In genomic region chr5:167653645-167654106, GRCh38 we compare ENCODE assay signal across 17 cellular contexts.
A peak's percentile ranks its signal among the peaks of the same experiment; 100 is the strongest.
DNase-seq lines count a peak whose midpoint lies in the region; ATAC-seq and TF ChIP-seq lines count a peak whose summit lies in the region.
"Had no signal": no experiment of that assay in that cellular context is flagged by ENCODE, and none has a peak within 500 bp of the region (broad histone marks: within the 10 kb centered on the region; RNA-seq: fewer than 3 reads in every experiment).

No MANE protein-coding gene starts in this region.

- no peak overlapping the region for H3K4me3 Mint-ChIP-seq in Calu3 (ENCODE audit: low read depth, unreplicated experiment)
- H3K4me3 Mint-ChIP-seq: GM23338 had no signal

- no peak for TF ChIP-seq CTCF in Calu3 (IDR thresholded peaks at IDR 0.05; ENCODE audit: unreplicated experiment)
- TF ChIP-seq CTCF in PC-3 (conservative IDR thresholded peaks at IDR 0.05; ENCODE audit: low read depth, low read length) = no peak
- no peak for TF ChIP-seq CTCF in osteoblast (IDR thresholded peaks at IDR 0.05; ENCODE audit: extremely low read depth, low read depth, low read length)
- TF ChIP-seq CTCF in colonic mucosa (IDR thresholded peaks at IDR 0.05) = no peak

- H3K9ac ChIP-seq in PC-3 (ENCODE audit: low read length) (peak overlapping the region; percentile 31), colonic mucosa (ENCODE audit: low read depth in 2 of 2, low read length in 2 of 2) (no peak overlapping the region)

- peaks cover 42% of the 10 kb centered on the region for H3K4me1 Mint-ChIP-seq in Calu3 (ENCODE audit: low read depth, unreplicated experiment)

- POLR2A ChIA-PET in PC-3 (lab: Charles Lee; ENCODE audit: unreplicated experiment) = interaction anchor here (0.5 kb wide), 1 partner anchor 10 kb away, joined by 6 read pairs; no protein-coding TSS in a partner anchor

- BruUV-seq in Calu3 (replicated peaks; lab: Mats Ljungman, UMichigan) (no TSS peak), PC-3 (replicated peaks; lab: Mats Ljungman, UMichigan) (no TSS peak)

- H3K36me3 ChIP-seq in PC-3 (ENCODE audit: low read depth, low read length) = no peaks in the 10 kb centered on the region
- H3K36me3 ChIP-seq in osteoblast (ENCODE audit: insufficient read depth, low read length) = no peaks in the 10 kb centered on the region
- no peaks in the 10 kb centered on the region for H3K36me3 ChIP-seq in colonic mucosa
- H3K36me3 ChIP-seq: esophagus squamous epithelium, uterus had no signal

- peaks cover 10% of the 10 kb centered on the region for H3F3A ChIP-seq in PC-3 (ENCODE audit: low read length, unreplicated experiment)

- DNase-seq in Calu3 = peak; percentile 39
- DNase-seq in PC-3 = peak; percentile 80
- DNase-seq in dedifferentiated amniotic fluid mesenchymal stem cell (ENCODE audit: extremely low spot score) = peak; percentile 59
- no peak for DNase-seq in osteoblast (ENCODE audit: insufficient read length, low spot score, missing footprints)
- DNase-seq in colonic mucosa = no peak
- no peak for DNase-seq in NCI-H1694 (lab: John Stamatoyannopoulos, UW)
- DNase-seq in GM19240 (ENCODE audit: insufficient read length, low spot score) = no peak
- DNase-seq in T-helper 2 cell = no peak
- DNase-seq: activated CD4-positive, alpha-beta T cell treated with anti-CD3 and anti-CD28 coated beads, Interleukin-2, amount 50 U/mL, for 1 hour; activated naive CD4-positive, alpha-beta T cell treated with anti-CD3 and anti-CD28 coated beads, Interleukin-2, amount 50 U/mL, for 16 hours; esophagus squamous epithelium; GF-D8; KBM-7; NCI-H1092; uterus had no signal

- H3K9me3 Mint-ChIP-seq in Calu3 (ENCODE audit: low read depth, unreplicated experiment) = no peaks in the 10 kb centered on the region
- H3K9me3 Mint-ChIP-seq: GM23338 had no signal

- intact Hi-C loops in Calu3 (cut with micrococcal nuclease; ENCODE audit: unreplicated experiment) (no loop called here), PC-3 (cut with micrococcal nuclease) (loop anchor here (1.0 to 5.0 kb wide), 3 partner anchors 10 to 66 kb away; no protein-coding TSS in a partner anchor), colonic mucosa (cut with DNase I) (no loop called here)

- H3K27me3 Mint-ChIP-seq in Calu3 (ENCODE audit: unreplicated experiment) = no peaks in the 10 kb centered on the region

- no peak overlapping the region; the same call in 1 of the 2 replicates for H2AFZ ChIP-seq in PC-3 (ENCODE audit: low read length)
- H2AFZ ChIP-seq in osteoblast (ENCODE audit: low read length) = no peak overlapping the region
- H2AFZ ChIP-seq: GM23338 had no signal

- H4K20me1 ChIP-seq in PC-3 (ENCODE audit: low read length) = no peaks in the 10 kb centered on the region
- no peaks in the 10 kb centered on the region for H4K20me1 ChIP-seq in osteoblast (ENCODE audit: insufficient read depth, low read length)

- H3K9me2 ChIP-seq in PC-3 (replicated peaks; ENCODE audit: low read length) = no peaks in the 10 kb centered on the region

- CTCF ChIA-PET in Calu3 (lab: Charles Lee) = interaction anchor here (0.6 to 2.0 kb wide), 3 partner anchors 11 to 73 kb away, joined by 3 to 5 read pairs (median 3); no protein-coding TSS in a partner anchor
- CTCF ChIA-PET in PC-3 (lab: Charles Lee) = interaction anchor here (0.6 kb wide), 1 partner anchor 1559 kb away, joined by 3 read pairs; no protein-coding TSS in a partner anchor

- H3K9me3 ChIP-seq in PC-3 (ENCODE audit: low read length) = no peaks in the 10 kb centered on the region
- no peaks in the 10 kb centered on the region for H3K9me3 ChIP-seq in osteoblast (ENCODE audit: low read depth, low read length)
- no peaks in the 10 kb centered on the region for H3K9me3 ChIP-seq in colonic mucosa
- H3K9me3 ChIP-seq: Caco-2, esophagus squamous epithelium, uterus had no signal

- H3K36me3 Mint-ChIP-seq in Calu3 (ENCODE audit: insufficient read depth, unreplicated experiment) = peaks cover 5% of the 10 kb centered on the region

- H3K27ac Mint-ChIP-seq in Calu3 (ENCODE audit: unreplicated experiment) = peak overlapping the region; percentile 61
- H3K27ac Mint-ChIP-seq: GM23338 had no signal

- ATAC-seq in PC-3 = peak; percentile 62
- ATAC-seq: GM23338 had no signal

- no peaks in the 10 kb centered on the region for H3K79me2 ChIP-seq in PC-3 (ENCODE audit: low read length)
- H3K79me2 ChIP-seq in osteoblast (ENCODE audit: insufficient read depth, low read length) = no peaks in the 10 kb centered on the region

- peak overlapping the region; percentile 79 for H3K4me2 ChIP-seq in PC-3 (ENCODE audit: low read length)
- H3K4me2 ChIP-seq in osteoblast (ENCODE audit: insufficient read depth, low read length) = peak overlapping the region; percentile 55
- H3K4me2 ChIP-seq: GM23338 had no signal

- peaks cover 37% of the 10 kb centered on the region for H3K4me1 ChIP-seq in PC-3 (ENCODE audit: insufficient read depth, low read length)
- H3K4me1 ChIP-seq in osteoblast (ENCODE audit: insufficient read depth, low read length) = peaks cover 26% of the 10 kb centered on the region
- H3K4me1 ChIP-seq in colonic mucosa = no peaks in the 10 kb centered on the region
- H3K4me1 ChIP-seq: esophagus squamous epithelium, uterus had no signal

- H3K4me3 ChIP-seq in PC-3 (ENCODE audit: low read length) = no peak overlapping the region
- H3K4me3 ChIP-seq in osteoblast (ENCODE audit: insufficient read depth, low read length) = no peak overlapping the region
- H3K4me3 ChIP-seq in colonic mucosa = no peak overlapping the region
- H3K4me3 ChIP-seq: esophagus squamous epithelium, GM23338, uterus had no signal

- no peaks in the 10 kb centered on the region for H3K27me3 ChIP-seq in PC-3 (ENCODE audit: low read length)
- no peaks in the 10 kb centered on the region for H3K27me3 ChIP-seq in osteoblast (ENCODE audit: insufficient read depth, low read length)
- no peaks in the 10 kb centered on the region for H3K27me3 ChIP-seq in colonic mucosa
- H3K27me3 ChIP-seq: esophagus squamous epithelium, uterus had no signal

- H3K27ac ChIP-seq in PC-3 (ENCODE audit: low read length) = peak overlapping the region; percentile 86
- peak overlapping the region; percentile 67 for H3K27ac ChIP-seq in osteoblast (ENCODE audit: low read depth, low read length)
- no peak overlapping the region for H3K27ac ChIP-seq in colonic mucosa
- H3K27ac ChIP-seq: esophagus squamous epithelium, uterus had no signal

Comparison
In these comparisons a context has a peak if more than half of its experiments do, and no peak if none do; other contexts are left out.
1. DNase-seq: peak in Calu3 (single experiment), PC-3 (single experiment) and dedifferentiated amniotic fluid mesenchymal stem cell (single experiment); none in osteoblast (single experiment), colonic mucosa (single experiment), NCI-H1694 (single experiment), GM19240 (single experiment) and T-helper 2 cell (0 of 5).